Comparison of ENCODE assay signal across 1 cellular context in the genomic region with DNA sequence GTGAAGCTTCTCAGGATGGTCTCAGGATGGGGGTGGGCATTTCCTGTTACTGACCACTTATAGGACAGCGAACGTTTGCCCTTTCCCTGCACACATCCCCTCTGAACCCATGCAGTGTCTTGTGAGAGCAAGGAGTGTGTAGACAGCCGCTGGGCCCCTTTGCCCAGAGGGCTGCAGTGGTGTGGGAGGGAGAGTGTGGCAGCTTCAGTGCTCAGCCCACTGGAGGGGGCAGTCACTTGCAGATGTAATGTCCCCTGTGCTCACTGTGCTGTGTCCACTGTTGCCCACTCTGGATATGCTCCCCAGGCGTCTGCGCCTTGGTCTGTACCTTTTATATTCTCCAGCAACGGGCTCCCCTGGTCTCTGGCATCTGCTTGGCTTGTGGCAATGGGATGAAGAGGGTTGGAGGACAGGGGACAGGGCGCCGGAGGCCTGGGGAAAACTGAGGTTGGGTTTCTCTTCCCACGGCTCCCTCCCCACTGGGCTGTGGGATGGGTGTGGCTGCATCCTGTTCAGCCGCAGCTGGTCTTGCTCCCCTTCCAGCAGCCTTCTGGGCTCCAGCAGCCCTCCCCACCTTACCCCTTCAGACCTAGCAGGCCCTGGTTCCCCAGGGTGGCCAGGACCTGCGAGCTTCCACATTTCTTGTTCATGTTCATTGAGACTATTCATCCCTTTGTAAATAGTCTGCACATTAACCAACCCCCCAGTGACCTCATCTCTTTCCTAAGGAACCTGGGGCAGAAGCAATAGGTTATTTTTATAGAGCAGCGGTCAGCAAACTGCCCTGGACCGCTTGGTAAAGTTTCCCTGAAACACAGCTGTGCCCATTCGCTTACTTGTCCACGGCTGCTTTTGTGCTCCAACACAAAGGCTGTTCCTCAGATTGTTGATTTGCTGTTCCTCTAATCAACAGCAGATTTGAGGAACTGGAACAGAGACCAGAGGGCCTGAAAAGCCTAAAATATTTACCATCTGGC.
TF ChIP-seq lines count a peak whose summit lies in the region.

No MANE protein-coding gene starts in this region.

TF ChIP-seq in K562, 482 proteins besides CTCF, POLR2A, EP300 and RAD21:
- TF ChIP-seq SIRT6 (IDR thresholded peaks at IDR 0.05; ENCODE audit: low read depth, low read length): no peak
- TF ChIP-seq POLR2G (IDR thresholded peaks at IDR 0.05; ENCODE audit: low read depth, low read length): peak; percentile 54; the same call in 1 of the 2 replicates
- TF ChIP-seq, protein P1, sequence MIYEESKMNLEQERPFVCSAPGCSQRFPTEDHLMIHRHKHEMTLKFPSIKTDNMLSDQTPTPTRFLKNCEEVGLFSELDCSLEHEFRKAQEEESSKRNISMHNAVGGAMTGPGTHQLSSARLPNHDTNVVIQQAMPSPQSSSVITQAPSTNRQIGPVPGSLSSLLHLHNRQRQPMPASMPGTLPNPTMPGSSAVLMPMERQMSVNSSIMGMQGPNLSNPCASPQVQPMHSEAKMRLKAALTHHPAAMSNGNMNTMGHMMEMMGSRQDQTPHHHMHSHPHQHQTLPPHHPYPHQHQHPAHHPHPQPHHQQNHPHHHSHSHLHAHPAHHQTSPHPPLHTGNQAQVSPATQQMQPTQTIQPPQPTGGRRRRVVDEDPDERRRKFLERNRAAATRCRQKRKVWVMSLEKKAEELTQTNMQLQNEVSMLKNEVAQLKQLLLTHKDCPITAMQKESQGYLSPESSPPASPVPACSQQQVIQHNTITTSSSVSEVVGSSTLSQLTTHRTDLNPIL (CRISPR knock-in tag; IDR thresholded peaks at IDR 0.05): no peak
- peak; percentile 51; the same call in 1 of the 2 replicates for TF ChIP-seq RBFOX2 (IDR thresholded peaks at IDR 0.05; ENCODE audit: low read depth, low read length)
- 0 out of 2 replicates have a peak, but pooled peaks have one; percentile 17 for TF ChIP-seq CREB1 (IDR thresholded peaks at IDR 0.05)
- no peak for TF ChIP-seq CREB1 (CRISPR knock-in tag; IDR thresholded peaks at IDR 0.05)
